Comparison of ENCODE assay signal across 24 cellular contexts in the genomic region with DNA sequence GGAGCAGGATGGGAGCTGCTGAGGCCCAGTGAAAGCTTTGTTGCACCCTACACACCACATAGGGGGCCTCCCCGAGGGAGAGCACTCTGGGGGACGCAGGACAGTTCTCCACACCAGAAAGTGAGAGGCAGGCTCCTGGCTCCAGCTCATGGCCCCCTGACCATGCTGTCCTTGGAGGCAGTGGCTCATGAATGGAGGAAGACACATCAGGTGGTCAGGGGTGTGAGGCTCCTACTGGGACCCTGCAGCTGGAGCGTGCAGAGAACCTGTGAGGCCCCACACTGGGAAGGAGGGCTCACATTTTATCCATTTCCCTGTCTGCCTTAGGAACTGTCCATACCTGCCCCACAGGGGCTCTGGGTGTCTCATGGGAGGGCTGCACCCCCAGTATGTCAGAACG.
"Had no signal": no experiment of that assay in that cellular context is flagged by ENCODE, and none has a peak within 500 bp of the region (broad histone marks: within the 10 kb centered on the region; RNA-seq: fewer than 3 reads in every experiment).

No MANE protein-coding gene starts in this region.

- H3K27ac ChIP-seq: colonic mucosa, epithelial cell of prostate, esophagus squamous epithelium, gastrocnemius medialis, heart right ventricle, left lung, lower lobe of right lung had no signal

- H3K36me3 Mint-ChIP-seq: mesothelial cell of epicardium had no signal

- H3K36me3 ChIP-seq: colonic mucosa, esophagus squamous epithelium, gastrocnemius medialis, heart right ventricle, left lung, lower lobe of right lung had no signal

- DNase-seq: colonic mucosa; cortex of kidney; effector CD8-positive, alpha-beta T cell; effector memory CD8-positive, alpha-beta T cell; endodermal cell; erythroblast; esophagus squamous epithelium; foreskin fibroblast; foreskin melanocyte; gastrocnemius medialis; glutamatergic neuron; head of caudate nucleus; heart right ventricle; hippocampal formation; left cardiac atrium; left lung; left ventricle myocardium superior; lower lobe of right lung; mesenchymal stem cell; mucosa of descending colon had no signal

- H3K27me3 ChIP-seq: colonic mucosa, esophagus squamous epithelium, left lung had no signal

- H3K4me3 Mint-ChIP-seq: dendritic cell treated with granulocyte-macrophage colony-stimulating factor and Interleukin-4, amounts not matched to agents 40 ng/mL and 50 ng/mL, for 4 days; effector memory CD8-positive, alpha-beta T cell; endodermal cell; mesothelial cell of epicardium had no signal

- H3K9me3 ChIP-seq: colonic mucosa, esophagus squamous epithelium, gastrocnemius medialis, left lung, lower lobe of right lung, mucosa of descending colon had no signal

- H3K4me3 ChIP-seq: colonic mucosa, esophagus squamous epithelium, gastrocnemius medialis, heart right ventricle, left lung, lower lobe of right lung, mucosa of descending colon had no signal

- H3K27me3 Mint-ChIP-seq: dendritic cell treated with granulocyte-macrophage colony-stimulating factor and Interleukin-4, amounts not matched to agents 40 ng/mL and 50 ng/mL, for 4 days had no signal

- H3K27ac Mint-ChIP-seq: dendritic cell treated with granulocyte-macrophage colony-stimulating factor and Interleukin-4, amounts not matched to agents 40 ng/mL and 50 ng/mL, for 4 days; endodermal cell; mesothelial cell of epicardium had no signal

- H3K4me1 ChIP-seq: colonic mucosa, esophagus squamous epithelium, gastrocnemius medialis, heart right ventricle, left lung, lower lobe of right lung had no signal

- ATAC-seq: effector memory CD8-positive, alpha-beta T cell; esophagus mucosa; gastrocnemius medialis; heart right ventricle; left cardiac atrium; left lung; left ventricle myocardium superior; lower lobe of right lung; mucosa of descending colon had no signal

- H3K9me3 Mint-ChIP-seq: dendritic cell treated with granulocyte-macrophage colony-stimulating factor and Interleukin-4, amounts not matched to agents 40 ng/mL and 50 ng/mL, for 4 days; effector memory CD8-positive, alpha-beta T cell; endodermal cell; mesothelial cell of epicardium had no signal

- H3K4me1 Mint-ChIP-seq: endodermal cell, mesothelial cell of epicardium had no signal
